8 cellular contexts compared by ENCODE assay signal in genomic region chr1:209808059-209808494, GRCh38. TPM values are rescaled to one million over a fixed set of nuclear protein-coding genes. Genes with fewer than 3 reads are reported as not detected.
DNase-seq lines count a peak whose midpoint lies in the region; ATAC-seq, FAIRE-seq and TF ChIP-seq lines count a peak whose summit lies in the region.

No MANE protein-coding gene starts in this region.

- H3K27ac ChIP-seq in right lobe of liver, result no peak overlapping the region
- no peak overlapping the region for H3K27ac ChIP-seq in sigmoid colon

- no peak for TF ChIP-seq EP300 in sigmoid colon (IDR thresholded peaks at IDR 0.05)

- H3K4me1 ChIP-seq in right lobe of liver (peaks cover 0 to 3% (median under 1%) of the 10 kb centered on the region in 4 donors), sigmoid colon (peaks cover 0 to 8% (median 7%) of the 10 kb centered on the region in 4 donors)

- peaks cover 12% of the 10 kb centered on the region for H3K36me3 ChIP-seq in bronchial epithelial cell (ENCODE audit: control insufficient read depth, insufficient read depth, low read length)
- H3K36me3 ChIP-seq in right lobe of liver, result no peaks in the 10 kb centered on the region
- H3K36me3 ChIP-seq in sigmoid colon, result no peaks in the 10 kb centered on the region

- DNase-seq in DMS53 treated with DMSO at 0.1 percent for 48 hours (lab: John Stamatoyannopoulos, UW; ENCODE audit: unreplicated experiment) (peak; percentile 94), NCI-H2171 (lab: John Stamatoyannopoulos, UW) (peak; percentile 38), bronchial epithelial cell (ENCODE audit: low read depth) (peak; percentile 99), right lobe of liver (peak in 2 of 3 donors; percentile 37 to 54), sigmoid colon (no peak), DMS114 treated with DMSO at 0.1 percent for 48 hours (lab: John Stamatoyannopoulos, UW; ENCODE audit: unreplicated experiment) (no peak), mucosa of gallbladder (ENCODE audit: low spot score) (no peak)
- no peak for DNase-seq in activated CD4-positive, CD25-positive, alpha-beta regulatory T cell (lab: John Stamatoyannopoulos, UW)

- H3K4me3 ChIP-seq in bronchial epithelial cell (ENCODE audit: low read depth, low read length) (no peak overlapping the region), right lobe of liver (no peak overlapping the region), sigmoid colon (no peak overlapping the region)

- FAIRE-seq in bronchial epithelial cell (lab: Jason Lieb, UNC), result no peak

- intact Hi-C loops in right lobe of liver (cut with DNase I) (no loop called here), sigmoid colon (cut with DNase I) (no loop called here)

- no peaks in the 10 kb centered on the region for H3K27me3 ChIP-seq in bronchial epithelial cell (ENCODE audit: control insufficient read depth, insufficient read depth, low read length)
- no peaks in the 10 kb centered on the region for H3K27me3 ChIP-seq in right lobe of liver
- peaks cover 0 to 4% (median 0%) of the 10 kb centered on the region in 3 donors for H3K27me3 ChIP-seq in sigmoid colon

- TF ChIP-seq POLR2A in right lobe of liver (IDR thresholded peaks at IDR 0.05) (no peak), sigmoid colon (IDR thresholded peaks at IDR 0.05) (no peak)

- ATAC-seq in right lobe of liver, result peak in 1 of 4 donors; percentile 67

- H3K9me3 ChIP-seq in right lobe of liver (no peaks in the 10 kb centered on the region), sigmoid colon (no peaks in the 10 kb centered on the region)

- no peak for TF ChIP-seq CTCF in bronchial epithelial cell (IDR thresholded peaks at IDR 0.05; ENCODE audit: insufficient read depth, low read length, severe bottlenecking)
- TF ChIP-seq CTCF in right lobe of liver (IDR thresholded peaks at IDR 0.05), result no peak
- no peak for TF ChIP-seq CTCF in sigmoid colon (IDR thresholded peaks at IDR 0.05)

RNA-seq across cellular contexts. Expression of gene IRF6, which starts 2.1 kb away (rescaled TPM):
- total RNA-seq in bronchial epithelial cell (175 and 226 TPM in 2 replicates), right lobe of liver (10 to 100 TPM; 24.9 to 33.9 (median 28.9) TPM), sigmoid colon (1 to 10 TPM in 1 of 4 donors, under 1 TPM in 3; 0.28 to 1.1 (median 0.37) TPM), mucosa of gallbladder (104 TPM)
- 10 to 100 TPM; 29.0 to 58.5 (median 51.1) TPM for polyA plus RNA-seq in sigmoid colon

RNA-seq across cellular contexts. Expression of gene UTP25, which starts 19.7 kb away (rescaled TPM):
- total RNA-seq in bronchial epithelial cell (2.9 and 6.3 TPM in 2 replicates), right lobe of liver (1 to 10 TPM; 4.6 to 10.0 (median 6.4) TPM), sigmoid colon (1 to 10 TPM; 5.7 to 8.6 (median 6.9) TPM), mucosa of gallbladder (5.0 TPM)
- 1 to 10 TPM; 1.2 to 3.7 (median 1.6) TPM for polyA plus RNA-seq in sigmoid colon

RNA-seq across cellular contexts. Expression of gene C1orf74, which starts 23.7 kb away (rescaled TPM):
- total RNA-seq in bronchial epithelial cell (6.8 and 11.6 TPM in 2 replicates), right lobe of liver (1 to 10 TPM in 3 of 6 experiments, under 1 TPM in 3; 0.81 to 1.6 (median 1.0) TPM), sigmoid colon (1 to 10 TPM in 1 of 4 donors, under 1 TPM in 3; 0.28 to 1.4 (median 0.60) TPM), mucosa of gallbladder (1.8 TPM)
- 1 to 10 TPM; 1.2 to 1.8 (median 1.4) TPM for polyA plus RNA-seq in sigmoid colon

RNA-seq across cellular contexts. Expression of gene TRAF3IP3, which starts 52.2 kb away (rescaled TPM):
- total RNA-seq in bronchial epithelial cell, result not detected in 2 replicates
- total RNA-seq in right lobe of liver, result 1 to 10 TPM in 5 of 6 experiments, under 1 TPM in 1; 0.95 to 7.7 (median 1.6) TPM
- total RNA-seq in sigmoid colon, result 1 to 10 TPM; 1.1 to 2.7 (median 1.4) TPM
- 10 to 100 TPM in 1 of 3 donors, 1 to 10 TPM in 2; 1.2 to 43.7 (median 1.8) TPM for polyA plus RNA-seq in sigmoid colon
- total RNA-seq in mucosa of gallbladder, result 8.9 TPM

Comparison
In these comparisons a context has a peak if more than half of its experiments do, and no peak if none do; other contexts are left out.
1. DNase-seq: peak in DMS53 treated with DMSO at 0.1 percent for 48 hours (single experiment), NCI-H2171 (single experiment), bronchial epithelial cell (single experiment) and right lobe of liver (2 of 3); none in sigmoid colon (single experiment), activated CD4-positive, CD25-positive, alpha-beta regulatory T cell (0 of 4), DMS114 treated with DMSO at 0.1 percent for 48 hours (single experiment) and mucosa of gallbladder (single experiment).
2. RNA of gene IRF6, which starts 2.1 kb away (total RNA-seq): 175 to 226 TPM in bronchial epithelial cell, 104 TPM in mucosa of gallbladder (single experiment) and 24.9 to 33.9 TPM in right lobe of liver; 0.28 to 1.1 TPM in sigmoid colon; every median in the first group is over 10 times any median in the second.